2 cellular contexts compared by ENCODE assay signal in genomic region chr3:111954228-111954990, GRCh38.
TF ChIP-seq lines count a peak whose summit lies in the region.

No MANE protein-coding gene starts in this region.

TF ChIP-seq in K562, 482 proteins besides CTCF, POLR2A, EP300 and RAD21 (continues in another document):
- TF ChIP-seq ATF1 (CRISPR knock-in tag; IDR thresholded peaks at IDR 0.05): no peak
- TF ChIP-seq ATF1 (tag; IDR thresholded peaks at IDR 0.05): no peak
- TF ChIP-seq NFIC (IDR thresholded peaks at IDR 0.05): no peak
- no peak for TF ChIP-seq CREBBP (IDR thresholded peaks at IDR 0.05; ENCODE audit: low read depth, low read length)
- TF ChIP-seq, protein P1, sequence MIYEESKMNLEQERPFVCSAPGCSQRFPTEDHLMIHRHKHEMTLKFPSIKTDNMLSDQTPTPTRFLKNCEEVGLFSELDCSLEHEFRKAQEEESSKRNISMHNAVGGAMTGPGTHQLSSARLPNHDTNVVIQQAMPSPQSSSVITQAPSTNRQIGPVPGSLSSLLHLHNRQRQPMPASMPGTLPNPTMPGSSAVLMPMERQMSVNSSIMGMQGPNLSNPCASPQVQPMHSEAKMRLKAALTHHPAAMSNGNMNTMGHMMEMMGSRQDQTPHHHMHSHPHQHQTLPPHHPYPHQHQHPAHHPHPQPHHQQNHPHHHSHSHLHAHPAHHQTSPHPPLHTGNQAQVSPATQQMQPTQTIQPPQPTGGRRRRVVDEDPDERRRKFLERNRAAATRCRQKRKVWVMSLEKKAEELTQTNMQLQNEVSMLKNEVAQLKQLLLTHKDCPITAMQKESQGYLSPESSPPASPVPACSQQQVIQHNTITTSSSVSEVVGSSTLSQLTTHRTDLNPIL (CRISPR knock-in tag; IDR thresholded peaks at IDR 0.05): no peak
- TF ChIP-seq PHF8 (IDR thresholded peaks at IDR 0.05; ENCODE audit: borderline replicate concordance, low read length): no peak
- TF ChIP-seq FOXA3 (CRISPR knock-in tag; conservative IDR thresholded peaks at IDR 0.05 in 1 of 2, IDR thresholded peaks at IDR 0.05 in 1 of 2): no peak
- no peak for TF ChIP-seq GTF3C2 (IDR thresholded peaks at IDR 0.05; ENCODE audit: borderline replicate concordance, extremely low read depth, insufficient read length)
- TF ChIP-seq BCL6 (CRISPR knock-in tag; IDR thresholded peaks at IDR 0.05): no peak
- TF ChIP-seq ZKSCAN8 (CRISPR knock-in tag; IDR thresholded peaks at IDR 0.05): no peak
- no peak for TF ChIP-seq RBFOX2 (IDR thresholded peaks at IDR 0.05; ENCODE audit: low read depth, low read length)
- TF ChIP-seq, protein P2, sequence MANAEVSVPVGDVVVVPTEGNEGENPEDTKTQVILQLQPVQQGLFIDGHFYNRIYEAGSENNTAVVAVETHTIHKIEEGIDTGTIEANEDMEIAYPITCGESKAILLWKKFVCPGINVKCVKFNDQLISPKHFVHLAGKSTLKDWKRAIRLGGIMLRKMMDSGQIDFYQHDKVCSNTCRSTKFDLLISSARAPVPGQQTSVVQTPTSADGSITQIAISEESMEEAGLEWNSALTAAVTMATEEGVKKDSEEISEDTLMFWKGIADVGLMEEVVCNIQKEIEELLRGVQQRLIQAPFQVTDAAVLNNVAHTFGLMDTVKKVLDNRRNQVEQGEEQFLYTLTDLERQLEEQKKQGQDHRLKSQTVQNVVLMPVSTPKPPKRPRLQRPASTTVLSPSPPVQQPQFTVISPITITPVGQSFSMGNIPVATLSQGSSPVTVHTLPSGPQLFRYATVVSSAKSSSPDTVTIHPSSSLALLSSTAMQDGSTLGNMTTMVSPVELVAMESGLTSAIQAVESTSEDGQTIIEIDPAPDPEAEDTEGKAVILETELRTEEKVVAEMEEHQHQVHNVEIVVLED (CRISPR knock-in tag; IDR thresholded peaks at IDR 0.05): no peak
- peak; percentile 20; the same call in 1 of the 2 replicates for TF ChIP-seq MAFG (tag; conservative IDR thresholded peaks at IDR 0.05)
- TF ChIP-seq, protein P3, sequence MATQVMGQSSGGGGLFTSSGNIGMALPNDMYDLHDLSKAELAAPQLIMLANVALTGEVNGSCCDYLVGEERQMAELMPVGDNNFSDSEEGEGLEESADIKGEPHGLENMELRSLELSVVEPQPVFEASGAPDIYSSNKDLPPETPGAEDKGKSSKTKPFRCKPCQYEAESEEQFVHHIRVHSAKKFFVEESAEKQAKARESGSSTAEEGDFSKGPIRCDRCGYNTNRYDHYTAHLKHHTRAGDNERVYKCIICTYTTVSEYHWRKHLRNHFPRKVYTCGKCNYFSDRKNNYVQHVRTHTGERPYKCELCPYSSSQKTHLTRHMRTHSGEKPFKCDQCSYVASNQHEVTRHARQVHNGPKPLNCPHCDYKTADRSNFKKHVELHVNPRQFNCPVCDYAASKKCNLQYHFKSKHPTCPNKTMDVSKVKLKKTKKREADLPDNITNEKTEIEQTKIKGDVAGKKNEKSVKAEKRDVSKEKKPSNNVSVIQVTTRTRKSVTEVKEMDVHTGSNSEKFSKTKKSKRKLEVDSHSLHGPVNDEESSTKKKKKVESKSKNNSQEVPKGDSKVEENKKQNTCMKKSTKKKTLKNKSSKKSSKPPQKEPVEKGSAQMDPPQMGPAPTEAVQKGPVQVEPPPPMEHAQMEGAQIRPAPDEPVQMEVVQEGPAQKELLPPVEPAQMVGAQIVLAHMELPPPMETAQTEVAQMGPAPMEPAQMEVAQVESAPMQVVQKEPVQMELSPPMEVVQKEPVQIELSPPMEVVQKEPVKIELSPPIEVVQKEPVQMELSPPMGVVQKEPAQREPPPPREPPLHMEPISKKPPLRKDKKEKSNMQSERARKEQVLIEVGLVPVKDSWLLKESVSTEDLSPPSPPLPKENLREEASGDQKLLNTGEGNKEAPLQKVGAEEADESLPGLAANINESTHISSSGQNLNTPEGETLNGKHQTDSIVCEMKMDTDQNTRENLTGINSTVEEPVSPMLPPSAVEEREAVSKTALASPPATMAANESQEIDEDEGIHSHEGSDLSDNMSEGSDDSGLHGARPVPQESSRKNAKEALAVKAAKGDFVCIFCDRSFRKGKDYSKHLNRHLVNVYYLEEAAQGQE (CRISPR knock-in tag; IDR thresholded peaks at IDR 0.05; ENCODE audit: low read depth): no peak
- TF ChIP-seq, protein P4, sequence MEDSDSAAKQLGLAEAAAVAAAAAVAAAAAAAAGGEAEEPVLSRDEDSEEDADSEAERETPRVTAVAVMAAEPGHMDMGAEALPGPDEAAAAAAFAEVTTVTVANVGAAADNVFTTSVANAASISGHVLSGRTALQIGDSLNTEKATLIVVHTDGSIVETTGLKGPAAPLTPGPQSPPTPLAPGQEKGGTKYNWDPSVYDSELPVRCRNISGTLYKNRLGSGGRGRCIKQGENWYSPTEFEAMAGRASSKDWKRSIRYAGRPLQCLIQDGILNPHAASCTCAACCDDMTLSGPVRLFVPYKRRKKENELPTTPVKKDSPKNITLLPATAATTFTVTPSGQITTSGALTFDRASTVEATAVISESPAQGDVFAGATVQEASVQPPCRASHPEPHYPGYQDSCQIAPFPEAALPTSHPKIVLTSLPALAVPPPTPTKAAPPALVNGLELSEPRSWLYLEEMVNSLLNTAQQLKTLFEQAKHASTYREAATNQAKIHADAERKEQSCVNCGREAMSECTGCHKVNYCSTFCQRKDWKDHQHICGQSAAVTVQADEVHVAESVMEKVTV (CRISPR knock-in tag; IDR thresholded peaks at IDR 0.05): no peak
- TF ChIP-seq NR2C1 (IDR thresholded peaks at IDR 0.05): no peak
- no peak for TF ChIP-seq NR2C1 (tag; IDR thresholded peaks at IDR 0.05)
- TF ChIP-seq BRCA1 (IDR thresholded peaks at IDR 0.05): no peak
- TF ChIP-seq BRCA1 (CRISPR knock-in tag; IDR thresholded peaks at IDR 0.05): no peak
- TF ChIP-seq MAFF (IDR thresholded peaks at IDR 0.05; ENCODE audit: low read length): peak; percentile 28; the same call in 1 of the 2 replicates

TF ChIP-seq in HepG2, 621 proteins besides CTCF, POLR2A, EP300 and RAD21:
- TF ChIP-seq, protein P5, sequence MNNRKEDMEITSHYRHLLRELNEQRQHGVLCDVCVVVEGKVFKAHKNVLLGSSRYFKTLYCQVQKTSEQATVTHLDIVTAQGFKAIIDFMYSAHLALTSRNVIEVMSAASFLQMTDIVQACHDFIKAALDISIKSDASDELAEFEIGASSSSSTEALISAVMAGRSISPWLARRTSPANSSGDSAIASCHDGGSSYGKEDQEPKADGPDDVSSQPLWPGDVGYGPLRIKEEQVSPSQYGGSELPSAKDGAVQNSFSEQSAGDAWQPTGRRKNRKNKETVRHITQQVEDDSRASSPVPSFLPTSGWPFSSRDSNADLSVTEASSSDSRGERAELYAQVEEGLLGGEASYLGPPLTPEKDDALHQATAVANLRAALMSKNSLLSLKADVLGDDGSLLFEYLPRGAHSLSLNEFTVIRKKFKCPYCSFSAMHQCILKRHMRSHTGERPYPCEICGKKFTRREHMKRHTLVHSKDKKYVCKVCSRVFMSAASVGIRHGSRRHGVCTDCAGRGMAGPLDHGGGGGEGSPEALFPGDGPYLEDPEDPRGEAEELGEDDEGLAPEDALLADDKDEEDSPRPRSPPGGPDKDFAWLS (CRISPR knock-in tag; IDR thresholded peaks at IDR 0.05; ENCODE audit: borderline replicate concordance): no peak
- TF ChIP-seq MAFK (conservative IDR thresholded peaks at IDR 0.05 in 1 of 2, IDR thresholded peaks at IDR 0.05 in 1 of 2; ENCODE audit: low read length in 2 of 2) (peak; percentile 76 to 91; a peak in 3 of 4 replicates), MAFF (IDR thresholded peaks at IDR 0.05; ENCODE audit: low read depth, low read length) (peak; percentile 89)
